In the genomic region with DNA sequence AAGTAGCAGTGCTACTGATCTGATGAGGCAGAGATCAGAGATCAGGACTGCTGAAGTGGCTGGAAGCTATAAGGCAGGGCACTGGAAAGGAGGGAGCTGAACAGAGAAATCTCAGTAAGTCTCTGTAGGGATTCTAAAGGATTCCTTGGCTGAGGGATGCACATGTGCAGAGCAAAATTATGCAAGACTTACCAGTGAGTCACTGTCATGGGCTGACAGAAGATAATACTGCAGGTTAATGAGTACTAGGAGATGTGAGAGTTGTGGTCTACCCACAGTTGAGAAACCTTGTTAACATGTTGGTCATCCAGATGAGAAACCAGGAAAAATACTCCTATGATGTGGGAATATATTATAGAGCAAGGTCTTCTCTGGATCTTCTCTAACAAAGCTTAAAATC, we compare ENCODE assay signal across 25 cellular contexts.
DNase-seq lines count a peak whose midpoint lies in the region; ATAC-seq, FAIRE-seq and TF ChIP-seq lines count a peak whose summit lies in the region.
"Had no signal": no experiment of that assay in that cellular context is flagged by ENCODE, and none has a peak within 500 bp of the region (broad histone marks: within the 10 kb centered on the region; RNA-seq: fewer than 3 reads in every experiment).

No MANE protein-coding gene starts in this region.

- H3K27ac Mint-ChIP-seq in MCF 10A (ENCODE audit: low read depth, unreplicated experiment) = no peak overlapping the region
- H3K27ac Mint-ChIP-seq: activated CD4-positive, alpha-beta memory T cell treated with anti-CD3 and anti-CD28 coated beads for 36 hours; neural progenitor cell; T-helper 17 cell; WTC11 had no signal

- POLR2A ChIA-PET in MCF 10A (lab: Yijun Ruan, JAX) = no interaction called here

- dilution Hi-C loops in mammary epithelial cell (cut with HindIII; ENCODE audit: low sequenced_read_pairs) = no loop called here

- in situ Hi-C loops in mammary epithelial cell (cut with MboI; ENCODE audit: low sequenced_read_pairs in 2 of 2) = no loop called here

- H3K79me2 ChIP-seq in mammary epithelial cell (ENCODE audit: insufficient read depth, low read length) = no peaks in the 10 kb centered on the region

- H3K27me3 ChIP-seq in mammary epithelial cell (ENCODE audit: insufficient read depth, low read length) (no peaks in the 10 kb centered on the region), left lung (no peaks in the 10 kb centered on the region)
- H3K27me3 ChIP-seq: colonic mucosa, neural progenitor cell, SJCRH30, vagina had no signal

- DNase-seq in mammary epithelial cell (peak; percentile 33), MCF 10A (ENCODE audit: unreplicated experiment) (no peak), astrocyte of the hippocampus (ENCODE audit: low read depth, low spot score) (peak; percentile 76), islet precursor cell (peak; percentile 54), urothelium cell line (ENCODE audit: low spot score) (peak; percentile 37), left lung (no peak), NCI-H1092 treated with DMSO at 0.1 percent for 48 hours (lab: John Stamatoyannopoulos, UW) (no peak), anterior cingulate cortex (lab: John Stamatoyannopoulos, UW) (no peak)
- DNase-seq: activated CD4-positive, alpha-beta memory T cell treated with anti-CD3 and anti-CD28 coated beads for 36 hours; activated naive CD4-positive, alpha-beta T cell treated with Interleukin-2 at 50 U/mL for 16 hours; aorta; colonic mucosa; left cardiac atrium; NCI-H1092; NCI-H2107; NCI-H69; psoas muscle; SJCRH30; spleen; stimulated activated CD4-positive, alpha-beta T cell treated with anti-CD3 and anti-CD28 coated beads, Interleukin-4, amount 100 ng/mL, for 4 hours; T-helper 17 cell had no signal

- H3K4me3 Mint-ChIP-seq in MCF 10A (ENCODE audit: unreplicated experiment) = no peak overlapping the region
- H3K4me3 Mint-ChIP-seq: activated CD4-positive, alpha-beta memory T cell treated with anti-CD3 and anti-CD28 coated beads for 36 hours; neural progenitor cell; T-helper 17 cell; WTC11 had no signal

- FAIRE-seq in urothelium cell line (lab: Jason Lieb, UNC) = no peak

- peaks cover 37% of the 10 kb centered on the region for H3K9me3 Mint-ChIP-seq in MCF 10A (ENCODE audit: unreplicated experiment)
- H3K9me3 Mint-ChIP-seq: neural progenitor cell had no signal

- H3K4me2 ChIP-seq in mammary epithelial cell (ENCODE audit: insufficient read depth, low read depth, low read length) = no peak overlapping the region
- H3K4me2 ChIP-seq: neural progenitor cell had no signal

- H3K9me3 ChIP-seq in mammary epithelial cell (replicated peaks; ENCODE audit: insufficient read depth, low read length) (peaks cover 6% of the 10 kb centered on the region), left lung (peaks cover 0 to 5% of the 10 kb centered on the region in 2 donors)
- H3K9me3 ChIP-seq: colonic mucosa, psoas muscle, SJCRH30, vagina had no signal

- H3K4me1 ChIP-seq in mammary epithelial cell (ENCODE audit: insufficient read depth, low read length) (no peaks in the 10 kb centered on the region), left lung (no peaks in the 10 kb centered on the region)
- H3K4me1 ChIP-seq: colonic mucosa, neural progenitor cell, psoas muscle, SJCRH30, spleen, vagina had no signal

- H3K36me3 ChIP-seq in mammary epithelial cell (ENCODE audit: insufficient read depth, low read length) (no peaks in the 10 kb centered on the region), left lung (no peaks in the 10 kb centered on the region)
- H3K36me3 ChIP-seq: colonic mucosa, neural progenitor cell, SJCRH30, spleen, vagina had no signal

- no peak for ATAC-seq in left lung
- ATAC-seq: psoas muscle, T-helper 17 cell, WTC11 had no signal

- CTCF ChIA-PET in mammary epithelial cell (lab: Charles Lee; ENCODE audit: low non-redundant PET) (no interaction called here), MCF 10A (lab: Yijun Ruan, JAX) (no interaction called here)

- H3K4me1 Mint-ChIP-seq in MCF 10A (ENCODE audit: insufficient read depth, unreplicated experiment) = no peaks in the 10 kb centered on the region
- H3K4me1 Mint-ChIP-seq: neural progenitor cell, T-helper 17 cell, WTC11 had no signal

- H3K36me3 Mint-ChIP-seq in MCF 10A (ENCODE audit: insufficient read depth, unreplicated experiment) = peaks cover 4% of the 10 kb centered on the region
- H3K36me3 Mint-ChIP-seq: activated CD4-positive, alpha-beta memory T cell treated with anti-CD3 and anti-CD28 coated beads for 36 hours; neural progenitor cell; WTC11 had no signal

- H4K20me1 ChIP-seq in mammary epithelial cell (ENCODE audit: insufficient read depth, low read length) = no peaks in the 10 kb centered on the region

- H3K27ac ChIP-seq in mammary epithelial cell (ENCODE audit: insufficient read depth, low read depth, low read length) = no peak overlapping the region
- H3K27ac ChIP-seq in left lung = no peak overlapping the region
- H3K27ac ChIP-seq: C4-2B, colonic mucosa, neural progenitor cell, psoas muscle, SJCRH30, spleen, vagina had no signal

- H3K4me3 ChIP-seq in mammary epithelial cell (replicated peaks in 1 of 3; ENCODE audit: insufficient read depth in 1 of 3, low read depth in 2 of 3, low read length in 3 of 3) (no peak overlapping the region), left lung (no peak overlapping the region)
- H3K4me3 ChIP-seq: colonic mucosa, neural progenitor cell, psoas muscle, SJCRH30, spleen, vagina had no signal

- H3K27me3 Mint-ChIP-seq in MCF 10A (ENCODE audit: insufficient read depth, unreplicated experiment) = no peaks in the 10 kb centered on the region
- H3K27me3 Mint-ChIP-seq: activated CD4-positive, alpha-beta memory T cell treated with anti-CD3 and anti-CD28 coated beads for 36 hours; T-helper 17 cell had no signal

- H3K9ac ChIP-seq in mammary epithelial cell (ENCODE audit: insufficient read depth, low read length) = no peak overlapping the region
- H3K9ac ChIP-seq: neural progenitor cell had no signal

- intact Hi-C loops in mammary epithelial cell (cut with micrococcal nuclease) = no loop called here
- intact Hi-C loops in MCF 10A (cut with micrococcal nuclease) = no loop called here
- intact Hi-C loops in left lung (cut with DNase I) = no loop called here

- no peak overlapping the region for H2AFZ ChIP-seq in mammary epithelial cell (ENCODE audit: low read depth, low read length)
- H2AFZ ChIP-seq: neural progenitor cell had no signal

- BruUV-seq in mammary epithelial cell (replicated peaks; lab: Mats Ljungman, UMichigan) = no TSS peak
- BruUV-seq in MCF 10A (replicated peaks; lab: Mats Ljungman, UMichigan) = no TSS peak

- TF ChIP-seq CTCF in mammary epithelial cell (conservative IDR thresholded peaks at IDR 0.05 in 1 of 2, IDR thresholded peaks at IDR 0.05 in 1 of 2; ENCODE audit: extremely low read depth in 1 of 2, insufficient read depth in 1 of 2, low read depth in 1 of 2, low read length in 2 of 2) (no peak), MCF 10A (IDR thresholded peaks at IDR 0.05; ENCODE audit: unreplicated experiment) (no peak), left lung (IDR thresholded peaks at IDR 0.05) (no peak)

Comparison
In these comparisons a context has a peak if more than half of its experiments do, and no peak if none do; other contexts are left out.
1. DNase-seq: peak in mammary epithelial cell (single experiment), astrocyte of the hippocampus (single experiment), islet precursor cell (single experiment) and urothelium cell line (single experiment); none in MCF 10A (single experiment), left lung (0 of 2), NCI-H1092 treated with DMSO at 0.1 percent for 48 hours (single experiment) and anterior cingulate cortex (0 of 58).